In genomic region chr7:24727165-24728120, GRCh38 we compare ENCODE assay signal across 9 cellular contexts. TPM values are rescaled to one million over a fixed set of nuclear protein-coding genes. Genes with fewer than 3 reads are reported as not detected.
DNase-seq lines count a peak whose midpoint lies in the region; ATAC-seq and TF ChIP-seq lines count a peak whose summit lies in the region.
"Had no signal": no experiment of that assay in that cellular context is flagged by ENCODE, and none has a peak within 500 bp of the region (broad histone marks: within the 10 kb centered on the region; RNA-seq: fewer than 3 reads in every experiment).

No MANE protein-coding gene starts in this region.

- 81 to 97% methylated on average over 3 to 9 of the region's 13 CpGs for WGBS in gastroesophageal sphincter (ENCODE audit: low coverage in 1 of 2), 2 donors
- WGBS in transverse colon (ENCODE audit: low coverage in 1 of 2), 2 donors, result 72 to 85% methylated on average over 4 to 13 of the region's 13 CpGs

- ATAC-seq in GM21423 (IDR thresholded peaks at IDR 0.05; ENCODE audit: unreplicated experiment) (peak; percentile 66), HG03432 (IDR thresholded peaks at IDR 0.05; ENCODE audit: unreplicated experiment) (peak; percentile 68), gastroesophageal sphincter (peak; percentile 79)

- H3K4me3 ChIP-seq in gastroesophageal sphincter, result no peak overlapping the region
- H3K4me3 ChIP-seq in transverse colon, result no peak overlapping the region

- in situ Hi-C loops in GM13976 (cut with MboI; ENCODE audit: low sequenced_read_pairs, unreplicated experiment), result no loop called here
- in situ Hi-C loops in transverse colon (cut with MboI; ENCODE audit: low pct_ligation_motif_present in 1 of 4, low pct_unique_long_range_greater_than_20kb in 1 of 4, low sequenced_read_pairs in 3 of 4), result no loop called here

- no peaks in the 10 kb centered on the region for H3K36me3 ChIP-seq in gastroesophageal sphincter
- H3K36me3 ChIP-seq in transverse colon, result no peaks in the 10 kb centered on the region

- TF ChIP-seq POLR2A in gastroesophageal sphincter (IDR thresholded peaks at IDR 0.05) (no peak), transverse colon (IDR thresholded peaks at IDR 0.05) (no peak)

- peak; percentile 71 for DNase-seq in GM13976 (ENCODE audit: low spot score)
- DNase-seq in transverse colon, result no peak
- no peak for DNase-seq in T-helper 9 cell
- no peak for DNase-seq in activated CD4-positive, alpha-beta T cell treated with anti-CD3 and anti-CD28 coated beads, Interleukin-2, amount 50 U/mL, for 4 hours
- no peak for DNase-seq in globus pallidus (ENCODE audit: low spot score)
- DNase-seq: NCI-H1694 treated with DMSO at 0.1 percent for 48 hours had no signal

- H3K4me1 ChIP-seq in gastroesophageal sphincter, result peaks cover 0 to 16% (median 4%) of the 10 kb centered on the region in 3 donors
- no peaks in the 10 kb centered on the region for H3K4me1 ChIP-seq in transverse colon

- H3K27ac ChIP-seq in gastroesophageal sphincter (no peak overlapping the region), transverse colon (no peak overlapping the region)

- intact Hi-C loops in transverse colon (cut with DNase I; ENCODE audit: low total_unique reads), result no loop called here

- H3K9me3 ChIP-seq in gastroesophageal sphincter (no peaks in the 10 kb centered on the region), transverse colon (no peaks in the 10 kb centered on the region)

- H3K27me3 ChIP-seq in gastroesophageal sphincter, result no peaks in the 10 kb centered on the region
- H3K27me3 ChIP-seq in transverse colon, result no peaks in the 10 kb centered on the region

- no peak for TF ChIP-seq CTCF in GM13976 (IDR thresholded peaks at IDR 0.05; ENCODE audit: borderline replicate concordance, control extremely low read depth, extremely low read depth, insufficient read depth, missing control alignments)
- no peak for TF ChIP-seq CTCF in gastroesophageal sphincter (IDR thresholded peaks at IDR 0.05)
- TF ChIP-seq CTCF in transverse colon (IDR thresholded peaks at IDR 0.05), result no peak

- TF ChIP-seq EP300 in gastroesophageal sphincter (IDR thresholded peaks at IDR 0.05), result no peak
- no peak for TF ChIP-seq EP300 in transverse colon (IDR thresholded peaks at IDR 0.05; ENCODE audit: low read depth)

RNA-seq across cellular contexts. Expression of gene GSDME, which starts 29.8 kb away (rescaled TPM):
- total RNA-seq in gastroesophageal sphincter, result 1 to 10 TPM; 6.4 to 9.8 (median 8.4) TPM
- 1 to 10 TPM in 2 of 4 donors, not detected in 2; 2.2 to 5.2 TPM for total RNA-seq in transverse colon
